In the genomic region with DNA sequence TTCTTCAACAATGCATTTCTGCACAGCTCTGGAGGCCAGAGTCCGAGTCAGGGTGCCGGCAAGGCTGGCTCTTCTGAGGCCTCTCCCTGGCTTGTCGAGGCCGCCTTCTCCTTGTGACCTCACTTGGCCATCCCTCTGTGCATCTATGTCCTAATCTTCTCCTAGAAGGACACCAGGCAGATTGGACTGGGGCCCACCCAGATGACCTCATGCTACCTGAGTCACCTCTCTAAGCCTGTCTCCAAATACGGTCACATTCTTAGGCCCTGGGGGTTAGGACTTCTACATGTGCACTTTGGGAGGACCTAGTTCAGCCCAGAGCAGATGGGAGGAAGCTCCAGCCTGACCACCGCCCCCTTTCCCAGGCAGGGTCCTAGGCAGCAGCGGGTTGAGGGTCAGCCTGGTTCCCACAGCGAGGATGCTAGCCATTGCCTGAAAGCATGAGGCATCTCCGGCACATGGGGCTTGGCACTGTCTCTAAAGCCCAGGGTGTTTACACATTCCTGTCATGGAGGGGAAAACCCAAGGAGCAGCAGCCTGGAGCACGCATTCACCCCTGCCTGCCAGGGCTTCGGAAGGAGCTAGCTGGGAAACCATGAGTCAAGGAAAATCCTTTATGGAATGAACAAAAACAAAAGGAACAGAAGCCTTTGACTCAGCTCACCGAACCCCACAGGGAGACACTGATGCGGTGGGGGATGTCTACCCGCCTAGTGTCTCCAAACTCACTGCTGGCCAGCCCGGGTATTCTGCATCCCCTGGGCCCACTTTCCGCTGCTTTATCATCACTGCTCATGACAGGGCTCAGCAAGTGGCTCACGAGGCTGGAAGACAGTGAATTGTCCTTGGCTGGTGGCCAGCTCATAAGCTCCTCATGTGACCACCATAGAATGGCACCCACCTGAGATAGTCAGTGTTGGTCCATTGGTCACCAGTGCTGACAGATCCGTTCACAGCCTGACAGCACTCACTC, we compare ENCODE assay signal across 2 cellular contexts.
TF ChIP-seq lines count a peak whose summit lies in the region.
"Not testable (repeated sequence)": the region's sequence is repeated elsewhere in the genome, so short reads cannot be mapped to it uniquely, and the experiment has no call there.

No MANE protein-coding gene starts in this region.

TF ChIP-seq in IMR-90, 13 proteins besides CTCF, POLR2A, EP300 and RAD21 (continued from another document):
- TF ChIP-seq MAZ (IDR thresholded peaks at IDR 0.05; ENCODE audit: borderline replicate concordance, low read depth, low read length) (peak; percentile 32; the same call in 1 of the 2 replicates), NFE2L2 (IDR thresholded peaks at IDR 0.05; ENCODE audit: low read depth, low read length) (peak; percentile 65), BHLHE40 (IDR thresholded peaks at IDR 0.05; ENCODE audit: low read depth, low read length) (peak; percentile 67)
- TF ChIP-seq, protein P1, sequence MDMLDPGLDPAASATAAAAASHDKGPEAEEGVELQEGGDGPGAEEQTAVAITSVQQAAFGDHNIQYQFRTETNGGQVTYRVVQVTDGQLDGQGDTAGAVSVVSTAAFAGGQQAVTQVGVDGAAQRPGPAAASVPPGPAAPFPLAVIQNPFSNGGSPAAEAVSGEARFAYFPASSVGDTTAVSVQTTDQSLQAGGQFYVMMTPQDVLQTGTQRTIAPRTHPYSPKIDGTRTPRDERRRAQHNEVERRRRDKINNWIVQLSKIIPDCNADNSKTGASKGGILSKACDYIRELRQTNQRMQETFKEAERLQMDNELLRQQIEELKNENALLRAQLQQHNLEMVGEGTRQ (IDR thresholded peaks at IDR 0.05; ENCODE audit: low read depth, low read length): peak; percentile 65

TF ChIP-seq in HepG2, 621 proteins besides CTCF, POLR2A, EP300 and RAD21 (continued from another document):
- TF ChIP-seq, protein P2, sequence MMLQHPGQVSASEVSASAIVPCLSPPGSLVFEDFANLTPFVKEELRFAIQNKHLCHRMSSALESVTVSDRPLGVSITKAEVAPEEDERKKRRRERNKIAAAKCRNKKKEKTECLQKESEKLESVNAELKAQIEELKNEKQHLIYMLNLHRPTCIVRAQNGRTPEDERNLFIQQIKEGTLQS (CRISPR knock-in tag; IDR thresholded peaks at IDR 0.05): 0 out of 2 replicates have a peak, but pooled peaks have one; percentile 34
- TF ChIP-seq ATF7 (IDR thresholded peaks at IDR 0.05): 0 out of 2 replicates have a peak, but pooled peaks have one; percentile 6
- not testable (repeated sequence) for TF ChIP-seq ATF7 (CRISPR knock-in tag; IDR thresholded peaks at IDR 0.05)
